ENCODE assay signal across 19 cellular contexts in genomic region chr7:3464900-3465622, GRCh38.
A peak's percentile ranks its signal among the peaks of the same experiment; 100 is the strongest.
DNase-seq lines count a peak whose midpoint lies in the region; ATAC-seq, FAIRE-seq and TF ChIP-seq lines count a peak whose summit lies in the region.
"Had no signal": no experiment of that assay in that cellular context is flagged by ENCODE, and none has a peak within 500 bp of the region (broad histone marks: within the 10 kb centered on the region; RNA-seq: fewer than 3 reads in every experiment).

No MANE protein-coding gene starts in this region.

- H3K27me3 Mint-ChIP-seq in T-cell = no peaks in the 10 kb centered on the region
- H3K27me3 Mint-ChIP-seq in stimulated activated naive CD8-positive, alpha-beta T cell treated with anti-CD3 and anti-CD28 coated beads, Interleukin-15, Interleukin-2, amounts not matched to agents 100 ng/mL and 50 ng/mL, for 24 hours = no peaks in the 10 kb centered on the region

- no peaks in the 10 kb centered on the region for H3K27me3 ChIP-seq in bronchial epithelial cell (ENCODE audit: control insufficient read depth, insufficient read depth, low read length)
- H3K27me3 ChIP-seq: cardiac muscle cell, gastrocnemius medialis, transverse colon had no signal

- no peaks in the 10 kb centered on the region for H3K36me3 ChIP-seq in bronchial epithelial cell (ENCODE audit: control insufficient read depth, insufficient read depth, low read length)
- H3K36me3 ChIP-seq: cardiac muscle cell, gastrocnemius medialis, transverse colon had no signal

- POLR2A ChIA-PET in T-cell (lab: Charles Lee) = no interaction called here

- CTCF ChIA-PET in T-cell (lab: Charles Lee) = no interaction called here

- peak overlapping the region in 1 of 2 donors; percentile 22 for H3K27ac Mint-ChIP-seq in T-cell
- peak overlapping the region; percentile 18 for H3K27ac Mint-ChIP-seq in stimulated activated naive CD8-positive, alpha-beta T cell treated with anti-CD3 and anti-CD28 coated beads, Interleukin-15, Interleukin-2, amounts not matched to agents 100 ng/mL and 50 ng/mL, for 24 hours
- H3K27ac Mint-ChIP-seq: activated B cell treated with CpG ODN at 0.5 μM for 24 hours, nephron had no signal

- peak; percentile 70 for FAIRE-seq in bronchial epithelial cell (lab: Jason Lieb, UNC)
- FAIRE-seq: GM18507 had no signal

- H3K9me3 Mint-ChIP-seq in T-cell = no peaks in the 10 kb centered on the region
- H3K9me3 Mint-ChIP-seq in stimulated activated naive CD8-positive, alpha-beta T cell treated with anti-CD3 and anti-CD28 coated beads, Interleukin-15, Interleukin-2, amounts not matched to agents 100 ng/mL and 50 ng/mL, for 24 hours = no peaks in the 10 kb centered on the region
- H3K9me3 Mint-ChIP-seq: activated B cell treated with CpG ODN at 0.5 μM for 24 hours, nephron had no signal

- no peak overlapping the region for H3K4me3 Mint-ChIP-seq in T-cell
- H3K4me3 Mint-ChIP-seq in stimulated activated naive CD8-positive, alpha-beta T cell treated with anti-CD3 and anti-CD28 coated beads, Interleukin-15, Interleukin-2, amounts not matched to agents 100 ng/mL and 50 ng/mL, for 24 hours = no peak overlapping the region
- H3K4me3 Mint-ChIP-seq: activated B cell treated with CpG ODN at 0.5 μM for 24 hours, nephron had no signal

- H3K4me1 Mint-ChIP-seq in T-cell = peaks cover 38 to 49% (median 40%) of the 10 kb centered on the region in 3 donors
- peaks cover 40% of the 10 kb centered on the region for H3K4me1 Mint-ChIP-seq in stimulated activated naive CD8-positive, alpha-beta T cell treated with anti-CD3 and anti-CD28 coated beads, Interleukin-15, Interleukin-2, amounts not matched to agents 100 ng/mL and 50 ng/mL, for 24 hours (ENCODE audit: low read depth)
- H3K4me1 Mint-ChIP-seq: activated B cell treated with CpG ODN at 0.5 μM for 24 hours had no signal

- TF ChIP-seq CTCF in bronchial epithelial cell (IDR thresholded peaks at IDR 0.05; ENCODE audit: insufficient read depth, low read length, severe bottlenecking) = no peak

- peak; percentile 49 for DNase-seq in stimulated activated CD4-positive, alpha-beta T cell treated with anti-CD3 and anti-CD28 coated beads, Interleukin-15, amount 100 ng/mL, for 24 hours
- DNase-seq in stimulated activated CD4-positive, alpha-beta T cell treated with anti-CD3 and anti-CD28 coated beads, Interleukin-2, amount 100 ng/mL, for 48 hours = no peak
- peak in 32 of 34 experiments; percentile 17 to 76 (median 50) for DNase-seq in T-cell
- DNase-seq in bronchial epithelial cell (ENCODE audit: low read depth) = no peak
- DNase-seq in NCI-H2227 (lab: John Stamatoyannopoulos, UW; ENCODE audit: unreplicated experiment) = no peak
- DNase-seq in globus pallidus (ENCODE audit: low spot score) = no peak
- DNase-seq: activated B cell treated with CpG ODN at 0.5 μM for 24 hours, COR-L47, gastrocnemius medialis, KBM-7, NCI-H187, NCI-H446 treated with DMSO at 0.1 percent for 48 hours, RPMI8226, SK-N-SH, transverse colon had no signal

- no peak overlapping the region for H3K4me3 ChIP-seq in bronchial epithelial cell (ENCODE audit: low read depth, low read length)
- H3K4me3 ChIP-seq: cardiac muscle cell, gastrocnemius medialis, transverse colon had no signal

- H3K36me3 Mint-ChIP-seq in T-cell = no peaks in the 10 kb centered on the region
- no peaks in the 10 kb centered on the region for H3K36me3 Mint-ChIP-seq in stimulated activated naive CD8-positive, alpha-beta T cell treated with anti-CD3 and anti-CD28 coated beads, Interleukin-15, Interleukin-2, amounts not matched to agents 100 ng/mL and 50 ng/mL, for 24 hours (ENCODE audit: low read depth)

- peak in 1 of 4 experiments; percentile 59 for ATAC-seq in T-cell (replicated peaks in 1 of 4)
- ATAC-seq: gastrocnemius medialis had no signal

Comparison
In these comparisons a context has a peak if more than half of its experiments do, and no peak if none do; other contexts are left out.
1. DNase-seq: peak in stimulated activated CD4-positive, alpha-beta T cell treated with anti-CD3 and anti-CD28 coated beads, Interleukin-15, amount 100 ng/mL, for 24 hours (single experiment) and T-cell (32 of 34); none in stimulated activated CD4-positive, alpha-beta T cell treated with anti-CD3 and anti-CD28 coated beads, Interleukin-2, amount 100 ng/mL, for 48 hours (0 of 2), bronchial epithelial cell (single experiment), NCI-H2227 (single experiment) and globus pallidus (single experiment).